In the genomic region with DNA sequence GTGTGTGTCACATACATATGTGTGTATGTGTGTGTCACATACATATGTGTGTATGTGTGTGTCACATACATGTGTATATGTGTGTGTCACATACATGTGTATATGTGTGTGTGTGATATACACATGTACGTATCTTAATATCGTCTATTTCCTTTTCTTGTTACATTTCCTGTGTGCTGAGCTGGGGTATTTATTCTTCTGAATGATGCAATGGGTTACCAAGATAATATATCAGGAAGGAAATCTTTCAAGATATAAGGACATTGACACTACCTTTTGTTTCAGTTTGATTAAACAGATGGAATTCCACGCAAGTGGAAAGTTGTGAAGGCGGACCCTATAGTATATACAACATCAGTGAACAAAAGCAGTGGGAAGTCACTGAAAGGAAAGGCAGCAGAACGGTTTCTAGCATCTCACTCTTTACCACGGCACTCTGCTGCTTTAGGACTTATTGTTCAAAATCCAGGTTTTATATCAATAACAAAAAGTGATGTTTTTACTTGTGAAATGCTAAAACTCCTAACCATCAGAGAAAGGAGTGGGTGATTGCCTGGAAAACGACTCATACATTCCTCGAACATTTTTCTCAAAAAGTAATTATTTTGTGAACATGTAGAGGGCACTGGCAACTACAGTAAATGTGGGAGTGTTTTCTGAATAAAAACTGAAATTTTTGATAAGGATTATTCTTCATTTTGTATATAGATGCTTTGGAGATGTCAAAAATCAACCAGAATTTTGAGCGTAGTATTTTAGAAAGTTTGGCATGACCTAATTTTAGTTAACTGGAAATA, we compare ENCODE assay signal across 17 cellular contexts. TPM values are rescaled to one million over a fixed set of nuclear protein-coding genes. Genes with fewer than 3 reads are reported as not detected.
DNase-seq lines count a peak whose midpoint lies in the region; ATAC-seq and TF ChIP-seq lines count a peak whose summit lies in the region.
"Had no signal": no experiment of that assay in that cellular context is flagged by ENCODE, and none has a peak within 500 bp of the region (broad histone marks: within the 10 kb centered on the region; RNA-seq: fewer than 3 reads in every experiment).

No MANE protein-coding gene starts in this region.

- no peak overlapping the region for H3K27ac ChIP-seq in CD4-positive, alpha-beta memory T cell (ENCODE audit: low read depth, low read length)
- no peak overlapping the region for H3K27ac ChIP-seq in mesenchymal stem cell (ENCODE audit: low read length, poor library complexity, severe bottlenecking)
- no peak overlapping the region for H3K27ac ChIP-seq in OCI-LY7 (ENCODE audit: low read depth, low read length, poor library complexity, severe bottlenecking)

- no peaks in the 10 kb centered on the region for H3K79me1 ChIP-seq in mesenchymal stem cell (replicated peaks; ENCODE audit: low read length, poor library complexity, severe bottlenecking)

- peak overlapping the region in 1 of 7 donors; percentile 81 for H3K27ac Mint-ChIP-seq in CD4-positive, alpha-beta memory T cell
- H3K27ac Mint-ChIP-seq in activated naive CD4-positive, alpha-beta T cell treated with anti-CD3 and anti-CD28 coated beads, Interleukin-2, amount 50 U/mL, for 24 hours: peak overlapping the region; percentile 96
- no peak overlapping the region for H3K27ac Mint-ChIP-seq in WTC11
- H3K27ac Mint-ChIP-seq: CD14-positive monocyte had no signal

- H3K9me3 Mint-ChIP-seq in CD4-positive, alpha-beta memory T cell: peaks cover 0 to 2% (median 0%) of the 10 kb centered on the region in 8 donors
- peaks cover 4% of the 10 kb centered on the region for H3K9me3 Mint-ChIP-seq in activated naive CD4-positive, alpha-beta T cell treated with anti-CD3 and anti-CD28 coated beads, Interleukin-2, amount 50 U/mL, for 24 hours
- no peaks in the 10 kb centered on the region for H3K9me3 Mint-ChIP-seq in WTC11

- H3K4me1 Mint-ChIP-seq in CD4-positive, alpha-beta memory T cell: peaks cover 20 to 31% (median 28%) of the 10 kb centered on the region in 4 donors
- peaks cover 75% of the 10 kb centered on the region for H3K4me1 Mint-ChIP-seq in activated naive CD4-positive, alpha-beta T cell treated with anti-CD3 and anti-CD28 coated beads, Interleukin-2, amount 50 U/mL, for 24 hours
- H3K4me1 Mint-ChIP-seq in WTC11: peaks cover 4% of the 10 kb centered on the region; the same call in 1 of the 2 replicates
- H3K4me1 Mint-ChIP-seq: CD14-positive monocyte had no signal

- H3K9me2 ChIP-seq in OCI-LY7 (ENCODE audit: insufficient read depth, low read length): no peaks in the 10 kb centered on the region

- H3K18ac ChIP-seq in mesenchymal stem cell (ENCODE audit: low read depth in 1 of 2, low read length in 2 of 2): no peak overlapping the region

- TF ChIP-seq CTCF in WTC11 (IDR thresholded peaks at IDR 0.05) (no peak), OCI-LY7 (conservative IDR thresholded peaks at IDR 0.05; ENCODE audit: low read length) (no peak)

- H3K9ac ChIP-seq in mesenchymal stem cell (ENCODE audit: low read length): peak overlapping the region; percentile 44

- BruUV-seq in OCI-LY7 (replicated peaks; lab: Mats Ljungman, UMichigan): no TSS peak

- H3K14ac ChIP-seq in mesenchymal stem cell (ENCODE audit: low read length in 2 of 2): no peak overlapping the region

- no peaks in the 10 kb centered on the region for H3K36me3 ChIP-seq in CD4-positive, alpha-beta memory T cell (ENCODE audit: insufficient read depth, low read length)
- no peaks in the 10 kb centered on the region for H3K36me3 ChIP-seq in mesenchymal stem cell (ENCODE audit: control insufficient read depth in 1 of 2, insufficient read depth in 2 of 2, low read depth in 1 of 2, low read length in 2 of 2)
- no peaks in the 10 kb centered on the region for H3K36me3 ChIP-seq in OCI-LY7 (ENCODE audit: insufficient read depth, low read length)
- H3K36me3 ChIP-seq: gastroesophageal sphincter, HAP-1, MG63 had no signal

- H3K4me2 ChIP-seq in mesenchymal stem cell (ENCODE audit: low read length, poor library complexity, severe bottlenecking): no peak overlapping the region
- no peak overlapping the region for H3K4me2 ChIP-seq in OCI-LY7 (ENCODE audit: low read length)

- H4K8ac ChIP-seq in mesenchymal stem cell (ENCODE audit: low read length): no peak overlapping the region

- 84% methylated on average over 5 of the region's 9 CpGs for WGBS in mesenchymal stem cell

- H2AK5ac ChIP-seq in mesenchymal stem cell (ENCODE audit: low read length, severe bottlenecking): no peak overlapping the region

- no peak overlapping the region for H3K4me3 ChIP-seq in CD4-positive, alpha-beta memory T cell (ENCODE audit: low read length in 2 of 2)
- H3K4me3 ChIP-seq in mesenchymal stem cell (ENCODE audit: insufficient read depth in 1 of 2, low read depth in 1 of 2, low read length in 2 of 2) (no peak overlapping the region), OCI-LY7 (ENCODE audit: low read depth, low read length, poor library complexity, severe bottlenecking) (no peak overlapping the region)
- H3K4me3 ChIP-seq: gastroesophageal sphincter, HAP-1, MG63 had no signal

- intact Hi-C loops in CD4-positive, alpha-beta memory T cell (cut with micrococcal nuclease): no loop called here
- intact Hi-C loops in OCI-LY7 (cut with micrococcal nuclease; ENCODE audit: unreplicated experiment): no loop called here

- no peak for ATAC-seq in WTC11
- ATAC-seq: gastroesophageal sphincter had no signal

- H4K20me1 ChIP-seq in OCI-LY7 (ENCODE audit: insufficient read depth, low read length): no peaks in the 10 kb centered on the region

- H3K4ac ChIP-seq in mesenchymal stem cell (ENCODE audit: low read depth in 1 of 2, low read length in 2 of 2): no peak overlapping the region

- DNase-seq in CD4-positive, alpha-beta memory T cell: no peak
- peak; percentile 13 for DNase-seq in HCEC 1CT
- DNase-seq in mesenchymal stem cell: no peak
- DNase-seq in WTC11 (ENCODE audit: low spot score): no peak
- DNase-seq in OCI-LY7 (ENCODE audit: low spot score): no peak
- no peak for DNase-seq in NCI-H1092 treated with DMSO at 0.1 percent for 48 hours (lab: John Stamatoyannopoulos, UW)
- no peak for DNase-seq in stimulated activated naive CD4-positive, alpha-beta T cell treated with Interleukin-2 at 50 U/mL for 16 hours (lab: John Stamatoyannopoulos, UW)
- DNase-seq: effector CD4-positive, alpha-beta T cell; MG63; NCI-H345 had no signal

- H4K91ac ChIP-seq in mesenchymal stem cell (ENCODE audit: low read length): no peak overlapping the region

- H2BK15ac ChIP-seq in mesenchymal stem cell (ENCODE audit: low read depth, poor library complexity, severe bottlenecking): no peak overlapping the region

- H3K23ac ChIP-seq in mesenchymal stem cell (ENCODE audit: low read length in 2 of 2): no peak overlapping the region

- CTCF ChIA-PET in CD4-positive, alpha-beta memory T cell (lab: Charles Lee; ENCODE audit: partially characterized antibody): no interaction called here
- CTCF ChIA-PET in WTC11 (lab: Charles Lee) (no interaction called here), OCI-LY7 (lab: Charles Lee; ENCODE audit: unreplicated experiment) (no interaction called here)

- H3K4me1 ChIP-seq in CD4-positive, alpha-beta memory T cell (ENCODE audit: insufficient read depth, low read length): peaks cover 31% of the 10 kb centered on the region
- peaks cover 4% of the 10 kb centered on the region for H3K4me1 ChIP-seq in mesenchymal stem cell (ENCODE audit: control insufficient read depth, insufficient read depth, low read depth, low read length)
- H3K4me1 ChIP-seq in OCI-LY7 (ENCODE audit: insufficient read depth, low read length, poor library complexity, severe bottlenecking): no peaks in the 10 kb centered on the region

- POLR2A ChIA-PET in CD4-positive, alpha-beta memory T cell (lab: Charles Lee; ENCODE audit: partially characterized antibody): no interaction called here
- POLR2A ChIA-PET in WTC11 (lab: Charles Lee) (no interaction called here), OCI-LY7 (lab: Charles Lee) (no interaction called here)

- no peaks in the 10 kb centered on the region for H3K79me2 ChIP-seq in OCI-LY7 (ENCODE audit: insufficient read depth, low read depth, low read length)

- H2AFZ ChIP-seq in mesenchymal stem cell (ENCODE audit: low read depth, low read length) (no peak overlapping the region), OCI-LY7 (ENCODE audit: low read length) (no peak overlapping the region)

- H3K4me3 Mint-ChIP-seq in CD4-positive, alpha-beta memory T cell: peak overlapping the region; percentile 33 to 81 (median 76)
- peak overlapping the region; percentile 80 for H3K4me3 Mint-ChIP-seq in activated naive CD4-positive, alpha-beta T cell treated with anti-CD3 and anti-CD28 coated beads, Interleukin-2, amount 50 U/mL, for 24 hours
- H3K4me3 Mint-ChIP-seq in WTC11: no peak overlapping the region
- H3K4me3 Mint-ChIP-seq: CD14-positive monocyte had no signal

- no peak overlapping the region for H2BK5ac ChIP-seq in mesenchymal stem cell (ENCODE audit: low read depth, low read length, poor library complexity, severe bottlenecking)

- no peaks in the 10 kb centered on the region for H3K9me3 ChIP-seq in CD4-positive, alpha-beta memory T cell (ENCODE audit: control insufficient read depth in 1 of 2, low read length in 2 of 2)
- H3K9me3 ChIP-seq in mesenchymal stem cell (ENCODE audit: control insufficient read depth, low read length): no peaks in the 10 kb centered on the region
- H3K9me3 ChIP-seq in OCI-LY7 (ENCODE audit: low read length): no peaks in the 10 kb centered on the region
- H3K9me3 ChIP-seq: gastroesophageal sphincter, HAP-1, MG63 had no signal

- peaks cover 0 to 1% of the 10 kb centered on the region in 2 donors for H3K27me3 Mint-ChIP-seq in CD4-positive, alpha-beta memory T cell
- no peaks in the 10 kb centered on the region for H3K27me3 Mint-ChIP-seq in activated naive CD4-positive, alpha-beta T cell treated with anti-CD3 and anti-CD28 coated beads, Interleukin-2, amount 50 U/mL, for 24 hours
- H3K27me3 Mint-ChIP-seq in WTC11 (ENCODE audit: low read depth): no peaks in the 10 kb centered on the region; the same call in 1 of the 2 replicates

- no peaks in the 10 kb centered on the region for H3K27me3 ChIP-seq in CD4-positive, alpha-beta memory T cell (ENCODE audit: insufficient read depth, low read length)
- no peaks in the 10 kb centered on the region for H3K27me3 ChIP-seq in mesenchymal stem cell (ENCODE audit: control insufficient read depth in 1 of 2, insufficient read depth in 1 of 2, low read length in 2 of 2)
- H3K27me3 ChIP-seq: gastroesophageal sphincter, MG63 had no signal

- H2BK120ac ChIP-seq in mesenchymal stem cell (ENCODE audit: low read depth, low read length): no peak overlapping the region

- no peak overlapping the region for H2BK12ac ChIP-seq in mesenchymal stem cell (ENCODE audit: low read length in 2 of 2)

- no peaks in the 10 kb centered on the region for H3K36me3 Mint-ChIP-seq in CD4-positive, alpha-beta memory T cell
- H3K36me3 Mint-ChIP-seq in activated naive CD4-positive, alpha-beta T cell treated with anti-CD3 and anti-CD28 coated beads, Interleukin-2, amount 50 U/mL, for 24 hours: peaks cover 2% of the 10 kb centered on the region
- no peaks in the 10 kb centered on the region for H3K36me3 Mint-ChIP-seq in WTC11
- H3K36me3 Mint-ChIP-seq: CD14-positive monocyte had no signal

RNA-seq across cellular contexts. Expression of a gene that starts 43.1 kb away (rescaled TPM):
- total RNA-seq in CD4-positive, alpha-beta memory T cell: under 1 TPM in 1 of 2 experiments, not detected in 1; 0.28 TPM
- under 1 TPM in 1 of 2 donors, not detected in 1; 0.10 TPM for polyA plus RNA-seq in CD4-positive, alpha-beta memory T cell
- polyA plus RNA-seq in mesenchymal stem cell (2013, experiment 1 of 2): not detected
- not detected for polyA plus RNA-seq in mesenchymal stem cell (2013, experiment 2 of 2)
- total RNA-seq in WTC11 (2021) (not detected in 3 replicates), OCI-LY7 (2022) (not detected in 2 replicates)
- not detected in 2 replicates for total RNA-seq in OCI-LY7 (2014; rRNA removed; shearing (Covaris generic))
- total RNA-seq: G401, pulmonary artery endothelial cell, temporal lobe had no signal
- polyA plus RNA-seq: CD14-positive monocyte had no signal
